ENCODE assay signal across 8 cellular contexts in the genomic region with DNA sequence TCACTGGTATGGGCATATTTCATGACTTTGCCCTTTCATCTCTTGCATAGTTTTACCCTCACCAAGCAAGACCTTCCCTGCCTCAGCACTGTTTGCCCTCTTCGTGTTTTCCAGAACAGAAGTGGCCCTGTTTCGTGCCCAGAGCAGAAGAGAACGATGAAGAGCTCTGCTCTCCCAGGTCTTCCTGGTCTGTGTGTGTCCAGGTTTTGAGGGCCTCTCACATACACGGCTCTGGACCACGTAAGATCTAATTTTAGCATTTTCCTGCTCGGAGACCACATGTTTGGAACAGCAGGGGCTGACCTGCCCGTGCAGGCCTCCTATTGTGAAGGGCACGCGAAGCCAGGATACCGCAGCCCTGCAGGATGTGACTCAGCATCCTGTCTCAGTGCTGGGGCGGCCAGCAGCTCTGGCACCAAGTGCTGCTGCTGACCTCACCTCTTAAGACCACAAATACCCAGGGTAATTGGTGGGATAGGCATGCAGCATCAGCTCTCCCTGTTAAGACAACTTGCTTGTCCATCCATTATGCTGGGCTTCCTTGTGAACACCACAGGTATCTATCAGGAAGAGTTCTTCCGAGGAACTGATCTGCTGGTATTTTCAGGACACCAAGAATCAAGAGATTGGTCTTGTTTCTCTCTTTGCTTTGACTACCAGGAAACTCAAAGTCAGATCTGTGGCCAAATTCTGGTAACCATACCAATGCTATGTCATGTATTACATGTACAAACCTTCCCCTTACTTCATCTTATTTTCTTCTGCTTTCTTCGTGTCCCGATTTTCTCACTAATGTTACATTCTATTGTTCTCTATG. TPM values are rescaled to one million over a fixed set of nuclear protein-coding genes. Genes with fewer than 3 reads are reported as not detected.
DNase-seq lines count a peak whose midpoint lies in the region; ATAC-seq and FAIRE-seq lines count a peak whose summit lies in the region.

No MANE protein-coding gene starts in this region.

- H3K79me1 ChIP-seq in mesenchymal stem cell (replicated peaks; ENCODE audit: low read length, poor library complexity, severe bottlenecking), result peaks cover 3% of the 10 kb centered on the region

- ATAC-seq in GM18498 (IDR thresholded peaks at IDR 0.05; ENCODE audit: unreplicated experiment) (peak; percentile 97), HG02642 (IDR thresholded peaks at IDR 0.05; ENCODE audit: poor library complexity, unreplicated experiment) (peak; percentile 91)

- H3K9me3 ChIP-seq in mesenchymal stem cell (ENCODE audit: control insufficient read depth, low read length), result no peaks in the 10 kb centered on the region

- peak overlapping the region; percentile 35 for H4K91ac ChIP-seq in mesenchymal stem cell (ENCODE audit: low read length)

- H3K4ac ChIP-seq in mesenchymal stem cell (ENCODE audit: low read depth in 1 of 2, low read length in 2 of 2), result peak overlapping the region; percentile 18 to 64

- H3K18ac ChIP-seq in mesenchymal stem cell (ENCODE audit: low read depth in 1 of 2, low read length in 2 of 2), result peak overlapping the region; percentile 80 to 90

- peak overlapping the region; percentile 83 for H2BK120ac ChIP-seq in mesenchymal stem cell (ENCODE audit: low read depth, low read length)

- no peak overlapping the region for H2BK5ac ChIP-seq in mesenchymal stem cell (ENCODE audit: low read depth, low read length, poor library complexity, severe bottlenecking)

- no peak overlapping the region for H2AFZ ChIP-seq in mesenchymal stem cell (ENCODE audit: low read depth, low read length)

- peak overlapping the region; percentile 81 for H3K9ac ChIP-seq in mesenchymal stem cell (ENCODE audit: low read length)

- peaks cover 39% of the 10 kb centered on the region for H3K4me1 ChIP-seq in mesenchymal stem cell (ENCODE audit: control insufficient read depth, insufficient read depth, low read depth, low read length)

- H2BK15ac ChIP-seq in mesenchymal stem cell (ENCODE audit: low read depth, poor library complexity, severe bottlenecking), result no peak overlapping the region

- H3K27me3 ChIP-seq in mesenchymal stem cell (ENCODE audit: control insufficient read depth in 1 of 2, insufficient read depth in 1 of 2, low read length in 2 of 2), result no peaks in the 10 kb centered on the region

- H2AK5ac ChIP-seq in mesenchymal stem cell (ENCODE audit: low read length, severe bottlenecking), result peak overlapping the region; percentile 100

- peak overlapping the region; percentile 96 for H3K27ac ChIP-seq in mesenchymal stem cell (ENCODE audit: low read length, poor library complexity, severe bottlenecking)

- H3K4me3 ChIP-seq in mesenchymal stem cell (ENCODE audit: insufficient read depth in 1 of 2, low read depth in 1 of 2, low read length in 2 of 2), result no peak overlapping the region

- H3K14ac ChIP-seq in mesenchymal stem cell (ENCODE audit: low read length in 2 of 2), result no peak overlapping the region

- peak overlapping the region; percentile 33 to 88 for H2BK12ac ChIP-seq in mesenchymal stem cell (ENCODE audit: low read length in 2 of 2)

- under 1% methylated on average over 12 of the region's 14 CpGs for WGBS in mesenchymal stem cell

- H3K23ac ChIP-seq in mesenchymal stem cell (ENCODE audit: low read length in 2 of 2), result no peak overlapping the region

- no peak overlapping the region for H3K4me2 ChIP-seq in mesenchymal stem cell (ENCODE audit: low read length, poor library complexity, severe bottlenecking)

- DNase-seq in NCI-H2029 treated with DMSO at 0.1 percent for 48 hours (lab: John Stamatoyannopoulos, UW), result peak; percentile 59
- DNase-seq in activated CD4-positive, alpha-beta T cell treated with anti-CD3 and anti-CD28 coated beads, Interleukin-2, amount 50 U/mL, for 1 hour, result peak; percentile 47
- peak; percentile 100 for DNase-seq in dermis blood vessel endothelial cell
- peak; percentile 100 for DNase-seq in mesenchymal stem cell
- peak; percentile 84 for DNase-seq in stimulated activated CD8-positive, alpha-beta memory T cell treated with anti-CD3 and anti-CD28 coated beads, Interleukin-4, amount 100 ng/mL, for 48 hours
- DNase-seq in frontal cortex (ENCODE audit: low spot score in 2 of 2), result no peak

- no peak for FAIRE-seq in frontal cortex (lab: Jason Lieb, UNC)

- H3K36me3 ChIP-seq in mesenchymal stem cell (ENCODE audit: control insufficient read depth in 1 of 2, insufficient read depth in 2 of 2, low read depth in 1 of 2, low read length in 2 of 2), result peaks cover 30 to 53% of the 10 kb centered on the region in 2 experiments

- no peak overlapping the region for H4K8ac ChIP-seq in mesenchymal stem cell (ENCODE audit: low read length)

RNA-seq across cellular contexts. Expression of a gene that starts 19.0 kb away (rescaled TPM):
- total RNA-seq in dermis blood vessel endothelial cell (19.7 and 37.7 TPM in 2 replicates), frontal cortex (4.1 TPM)
- polyA plus RNA-seq in mesenchymal stem cell (2013, experiment 1 of 2), result 42.7 TPM
- polyA plus RNA-seq in mesenchymal stem cell (2013, experiment 2 of 2), result 38.8 TPM

RNA-seq across cellular contexts. Expression of a gene that starts 41.5 kb away (rescaled TPM):
- total RNA-seq in dermis blood vessel endothelial cell, result under 0.01 TPM in 1 of 2 replicates, not detected in the other
- not detected for polyA plus RNA-seq in mesenchymal stem cell (2013, experiment 1 of 2)
- not detected for polyA plus RNA-seq in mesenchymal stem cell (2013, experiment 2 of 2)
- not detected for total RNA-seq in frontal cortex

Comparison
In these comparisons a context has a peak if more than half of its experiments do, and no peak if none do; other contexts are left out.
1. DNase-seq: peak in NCI-H2029 treated with DMSO at 0.1 percent for 48 hours (single experiment), activated CD4-positive, alpha-beta T cell treated with anti-CD3 and anti-CD28 coated beads, Interleukin-2, amount 50 U/mL, for 1 hour (single experiment), dermis blood vessel endothelial cell (single experiment), mesenchymal stem cell (single experiment) and stimulated activated CD8-positive, alpha-beta memory T cell treated with anti-CD3 and anti-CD28 coated beads, Interleukin-4, amount 100 ng/mL, for 48 hours (single experiment); none in frontal cortex (0 of 2).